In the genomic region with DNA sequence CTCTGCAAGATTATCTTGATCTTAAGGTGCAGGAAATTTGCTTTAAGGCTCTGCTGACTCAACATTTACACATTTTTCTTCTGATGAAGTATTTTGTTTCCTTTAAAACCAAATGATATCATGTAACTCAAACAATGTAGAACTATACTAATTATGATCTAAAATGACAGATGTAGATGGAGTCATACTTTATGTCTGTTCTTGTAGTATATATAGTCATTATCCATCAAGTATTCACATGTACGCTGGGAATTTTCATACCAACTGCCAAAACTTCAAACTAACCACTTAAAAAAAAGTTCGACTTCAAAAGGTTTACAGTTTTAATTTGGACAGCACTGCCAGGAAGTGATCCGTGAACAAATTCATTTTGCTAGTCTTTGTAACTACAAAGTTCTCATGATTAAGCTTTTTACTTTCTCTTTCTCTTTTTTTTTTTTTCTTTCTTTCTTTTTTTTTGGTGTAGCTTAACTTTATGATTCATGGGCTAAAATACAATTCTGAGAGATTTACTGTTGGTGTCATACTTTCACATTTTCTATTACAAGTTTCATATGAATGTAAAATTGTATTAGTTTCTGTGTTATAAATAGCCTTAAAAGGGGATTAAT, we compare ENCODE assay signal across 13 cellular contexts.
DNase-seq lines count a peak whose midpoint lies in the region; ATAC-seq, FAIRE-seq and TF ChIP-seq lines count a peak whose summit lies in the region.
"Had no signal": no experiment of that assay in that cellular context is flagged by ENCODE, and none has a peak within 500 bp of the region (broad histone marks: within the 10 kb centered on the region; RNA-seq: fewer than 3 reads in every experiment).

No MANE protein-coding gene starts in this region.

- TF ChIP-seq EP300 in HepG2 (IDR thresholded peaks at IDR 0.05; ENCODE audit: low read depth in 2 of 2, low read length in 2 of 2) (no peak), HepG2 (CRISPR knock-in tag; IDR thresholded peaks at IDR 0.05; ENCODE audit: borderline replicate concordance) (no peak)

- H4K20me1 ChIP-seq in HepG2 (ENCODE audit: insufficient read depth, low read length), result no peaks in the 10 kb centered on the region

- H3K79me2 ChIP-seq in HepG2 (ENCODE audit: insufficient read depth, low read length) (no peaks in the 10 kb centered on the region), trophoblast cell (ENCODE audit: control insufficient read depth, insufficient read depth, low read length, poor library complexity) (no peaks in the 10 kb centered on the region)

- TF ChIP-seq POLR2A in HepG2 (IDR thresholded peaks at IDR 0.05; ENCODE audit: insufficient read depth in 1 of 2, low read depth in 2 of 2, low read length in 2 of 2), result no peak
- TF ChIP-seq POLR2A in right lobe of liver (IDR thresholded peaks at IDR 0.05), result no peak
- TF ChIP-seq POLR2A in uterus (IDR thresholded peaks at IDR 0.05), result no peak

- H3K4me3 ChIP-seq in HepG2 (replicated peaks in 1 of 3; ENCODE audit: insufficient read depth in 1 of 3, low read depth in 2 of 3, low read length in 3 of 3), result no peak overlapping the region
- no peak overlapping the region for H3K4me3 ChIP-seq in right lobe of liver
- peak overlapping the region; percentile 13 for H3K4me3 ChIP-seq in brain microvascular endothelial cell (ENCODE audit: low read depth, low read length)
- H3K4me3 ChIP-seq in uterus, result peak overlapping the region in 1 of 2 donors; percentile 22
- no peak overlapping the region for H3K4me3 ChIP-seq in trophoblast cell (ENCODE audit: low read depth, low read length)

- H3K9ac ChIP-seq in HepG2 (ENCODE audit: insufficient read depth, low read depth, low read length) (no peak overlapping the region), trophoblast cell (ENCODE audit: low read length) (no peak overlapping the region)

- no peak for TF ChIP-seq RAD21 in HepG2 (CRISPR knock-in tag; IDR thresholded peaks at IDR 0.05)

- H3K27me3 ChIP-seq in HepG2 (ENCODE audit: control insufficient read depth in 1 of 2, insufficient read depth in 2 of 2, low read length in 2 of 2) (no peaks in the 10 kb centered on the region), right lobe of liver (no peaks in the 10 kb centered on the region), brain microvascular endothelial cell (replicated peaks) (no peaks in the 10 kb centered on the region), uterus (no peaks in the 10 kb centered on the region), trophoblast cell (ENCODE audit: insufficient read depth, low read length) (no peaks in the 10 kb centered on the region)

- 11% methylated on average over 3 of the region's 3 CpGs for WGBS in HepG2 (ENCODE audit: low lambda C conversion rate)
- WGBS in right lobe of liver (ENCODE audit: insufficient coverage, low coverage, low lambda C conversion rate, missing lambda C conversion rate), result 23% methylated on average over 3 of the region's 3 CpGs
- no CpG with 5 or more reads among the region's 3 CpGs for WGBS in trophoblast cell (ENCODE audit: extremely low coverage, insufficient coverage, insufficient read length)

- no peak overlapping the region for H4K8ac ChIP-seq in trophoblast cell (ENCODE audit: low read depth, low read length)

- H2AK5ac ChIP-seq in trophoblast cell (ENCODE audit: low read length), result no peak overlapping the region

- no peak overlapping the region for H4K91ac ChIP-seq in trophoblast cell (ENCODE audit: low read depth, low read length)

- no peak for DNase-seq in HepG2 (ENCODE audit: low spot score)
- no peak for DNase-seq in right lobe of liver
- peak; percentile 1 for DNase-seq in brain microvascular endothelial cell
- peak; percentile 63 for DNase-seq in kidney glomerular epithelial cell (lab: John Stamatoyannopoulos, UW)
- no peak for DNase-seq in uterus
- no peak for DNase-seq in DMS153 treated with DMSO at 0.1 percent for 48 hours (lab: John Stamatoyannopoulos, UW; ENCODE audit: unreplicated experiment)
- DNase-seq in trophoblast cell, result no peak
- DNase-seq: activated gamma-delta T cell, NCI-H187 treated with DMSO at 0.1 percent for 48 hours, small intestine had no signal

- no peak overlapping the region for H3K23ac ChIP-seq in trophoblast cell (ENCODE audit: low read length)

- H2BK5ac ChIP-seq in trophoblast cell (ENCODE audit: low read depth, low read length, poor library complexity), result no peak overlapping the region

- H2AFZ ChIP-seq in HepG2 (ENCODE audit: low read length) (no peak overlapping the region), trophoblast cell (ENCODE audit: insufficient read depth, low read length, poor library complexity) (no peak overlapping the region)

- no peak overlapping the region for H3K4me2 ChIP-seq in HepG2 (ENCODE audit: low read depth, low read length)
- no peak overlapping the region for H3K4me2 ChIP-seq in trophoblast cell (ENCODE audit: low read length)

- TF ChIP-seq CTCF in HepG2 (CRISPR knock-in tag; IDR thresholded peaks at IDR 0.05) (no peak), right lobe of liver (IDR thresholded peaks at IDR 0.05) (no peak), brain microvascular endothelial cell (IDR thresholded peaks at IDR 0.05; ENCODE audit: low read depth, low read length, missing control alignments) (no peak), uterus (IDR thresholded peaks at IDR 0.05) (no peak)

- ATAC-seq in HepG2 (no peak), right lobe of liver (no peak), GM21528 (IDR thresholded peaks at IDR 0.05; ENCODE audit: low FRiP score, unreplicated experiment) (no peak)

- H3K4me1 ChIP-seq in HepG2 (ENCODE audit: insufficient read depth, low read length) (no peaks in the 10 kb centered on the region), right lobe of liver (no peaks in the 10 kb centered on the region), uterus (no peaks in the 10 kb centered on the region), trophoblast cell (ENCODE audit: control insufficient read depth in 1 of 2, insufficient read depth in 2 of 2, low read length in 2 of 2) (peaks cover 0 to 2% of the 10 kb centered on the region in 2 experiments)

- H2BK12ac ChIP-seq in trophoblast cell (ENCODE audit: low read length), result no peak overlapping the region

- POLR2A ChIA-PET in HepG2 (lab: Yijun Ruan, JAX), result no interaction called here

- H3K9me3 ChIP-seq in HepG2 (ENCODE audit: low read length), result no peaks in the 10 kb centered on the region
- H3K9me3 ChIP-seq in right lobe of liver, result no peaks in the 10 kb centered on the region
- no peaks in the 10 kb centered on the region for H3K9me3 ChIP-seq in uterus
- no peaks in the 10 kb centered on the region for H3K9me3 ChIP-seq in trophoblast cell (ENCODE audit: insufficient read depth, low read depth, low read length)

- no peak for FAIRE-seq in HepG2 (lab: Jason Lieb, UNC)
- FAIRE-seq: GM19239, small intestine had no signal

- in situ Hi-C loops in HepG2 (cut with HindIII; ENCODE audit: extremely low pct_ligation_motif_present, low pct_unique_long_range_greater_than_20kb), result no loop called here
- in situ Hi-C loops in brain microvascular endothelial cell (cut with HindIII; ENCODE audit: low pct_ligation_motif_present, low sequenced_read_pairs), result no loop called here

- intact Hi-C loops in HepG2 (cut with micrococcal nuclease; ENCODE audit: unreplicated experiment), result no loop called here
- intact Hi-C loops in right lobe of liver (cut with DNase I), result no loop called here
- intact Hi-C loops in uterus (cut with DNase I; ENCODE audit: low total_unique reads), result no loop called here

- no peak overlapping the region for H3K27ac ChIP-seq in HepG2 (ENCODE audit: extremely low read length, insufficient read depth, low read length)
- no peak overlapping the region for H3K27ac ChIP-seq in right lobe of liver
- H3K27ac ChIP-seq in brain microvascular endothelial cell, result peak overlapping the region; percentile 66
- peak overlapping the region; percentile 50 to 51 for H3K27ac ChIP-seq in uterus
- no peak overlapping the region for H3K27ac ChIP-seq in trophoblast cell (ENCODE audit: low read depth, low read length)
- H3K27ac ChIP-seq: VCaP had no signal

- H4K12ac ChIP-seq in trophoblast cell (ENCODE audit: low read depth, low read length), result no peak overlapping the region

- no peaks in the 10 kb centered on the region for H3K36me3 ChIP-seq in HepG2 (replicated peaks in 1 of 2; ENCODE audit: control insufficient read depth in 1 of 2, insufficient read depth in 2 of 2, low read length in 2 of 2)
- H3K36me3 ChIP-seq in right lobe of liver, result no peaks in the 10 kb centered on the region
- no peaks in the 10 kb centered on the region for H3K36me3 ChIP-seq in brain microvascular endothelial cell (replicated peaks)
- H3K36me3 ChIP-seq in uterus, result no peaks in the 10 kb centered on the region
- H3K36me3 ChIP-seq in trophoblast cell (ENCODE audit: control insufficient read depth in 1 of 2, insufficient read depth in 2 of 2, low read length in 2 of 2), result no peaks in the 10 kb centered on the region

- peaks cover 1% of the 10 kb centered on the region for H3K79me1 ChIP-seq in trophoblast cell (ENCODE audit: low read length)

- H3K4ac ChIP-seq in trophoblast cell (ENCODE audit: low read depth, low read length), result no peak overlapping the region

- CTCF ChIA-PET in HepG2 (lab: Yijun Ruan, JAX; ENCODE audit: low intra/inter-chr PET ratio, low total read pairs), result no interaction called here

- BruUV-seq in HepG2 (replicated peaks; lab: Mats Ljungman, UMichigan), result no TSS peak

- no peak overlapping the region for H2BK120ac ChIP-seq in trophoblast cell (ENCODE audit: insufficient read depth, low read length, poor library complexity)

- H3K18ac ChIP-seq in trophoblast cell (ENCODE audit: low read length), result no peak overlapping the region

- no peak overlapping the region for H3K14ac ChIP-seq in trophoblast cell (ENCODE audit: low read length)

Comparison
In these comparisons a context has a peak if more than half of its experiments do, and no peak if none do; other contexts are left out.
1. DNase-seq: peak in brain microvascular endothelial cell (single experiment) and kidney glomerular epithelial cell (single experiment); none in HepG2 (single experiment), right lobe of liver (0 of 3), uterus (0 of 2), DMS153 treated with DMSO at 0.1 percent for 48 hours (single experiment) and trophoblast cell (0 of 2).
2. H3K27ac ChIP-seq: peak in brain microvascular endothelial cell (single experiment) and uterus (2 of 2); none in HepG2 (single experiment), right lobe of liver (0 of 3) and trophoblast cell (single experiment).